ENCODE assay signal across 8 cellular contexts in the genomic region with DNA sequence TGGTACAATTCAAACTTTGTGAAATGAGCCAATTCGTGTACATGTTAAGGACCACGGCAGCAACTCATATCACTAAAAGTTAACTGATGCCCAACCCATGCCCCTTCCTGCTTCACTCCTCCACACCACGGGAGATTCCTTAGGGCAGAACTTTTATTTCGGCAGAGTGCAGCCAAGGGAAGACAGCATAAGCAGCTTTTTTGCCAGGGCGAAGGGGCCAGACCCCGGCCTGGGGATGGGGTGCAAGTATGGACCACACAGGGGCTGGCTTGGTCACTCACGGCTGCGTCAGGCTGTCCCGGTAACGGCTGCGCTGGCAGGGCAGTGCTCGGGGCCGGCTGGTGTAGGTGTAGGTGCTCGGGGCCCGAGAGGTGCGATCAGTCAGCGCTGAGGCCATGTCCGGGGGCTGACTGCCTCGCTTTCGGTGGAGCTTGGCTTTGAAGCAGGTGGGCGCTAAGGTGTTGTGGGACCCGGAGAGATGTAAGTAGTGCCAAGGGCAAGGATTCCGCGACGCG. TPM values are rescaled to one million over a fixed set of nuclear protein-coding genes. Genes with fewer than 3 reads are reported as not detected.
A peak's percentile ranks its signal among the peaks of the same experiment; 100 is the strongest.
DNase-seq lines count a peak whose midpoint lies in the region; ATAC-seq, FAIRE-seq and TF ChIP-seq lines count a peak whose summit lies in the region.

No MANE protein-coding gene starts in this region.

- H3K9me2 ChIP-seq in GM23248 (ENCODE audit: insufficient read depth): no peaks in the 10 kb centered on the region

- H3K79me2 ChIP-seq in GM23248 (ENCODE audit: insufficient read depth): peaks cover 5% of the 10 kb centered on the region

- ATAC-seq in memory B cell (ENCODE audit: low read depth): peak; percentile 37
- ATAC-seq in upper lobe of right lung: peak; percentile 31

- peak overlapping the region; percentile 100 for H3K4me3 Mint-ChIP-seq in memory B cell

- H3K4me3 ChIP-seq in GM12864 (ENCODE audit: low read depth, low read length): peak overlapping the region; percentile 60
- peak overlapping the region; percentile 86 for H3K4me3 ChIP-seq in GM23248
- peak overlapping the region; percentile 63 for H3K4me3 ChIP-seq in MG63
- peak overlapping the region; percentile 98 for H3K4me3 ChIP-seq in bronchial epithelial cell (ENCODE audit: low read depth, low read length)
- peak overlapping the region; percentile 71 for H3K4me3 ChIP-seq in upper lobe of right lung

- no peaks in the 10 kb centered on the region for H3K27me3 Mint-ChIP-seq in memory B cell

- WGBS in GM23248 (ENCODE audit: low coverage in 1 of 2, low lambda C conversion rate in 2 of 2, missing lambda C conversion rate in 2 of 2), 2 experiments: 2 to 3% methylated on average over 24 to 26 of the region's 26 CpGs

- no peak for FAIRE-seq in bronchial epithelial cell (lab: Jason Lieb, UNC)

- H3F3A ChIP-seq in GM23248 (ENCODE audit: insufficient read depth): peaks cover 28% of the 10 kb centered on the region; the same call in 1 of the 2 replicates

- peak overlapping the region; percentile 98 for H3K27ac Mint-ChIP-seq in memory B cell

- H3K9me3 Mint-ChIP-seq in memory B cell: no peaks in the 10 kb centered on the region

- H3K27me3 ChIP-seq in GM23248 (replicated peaks; ENCODE audit: insufficient read depth) (no peaks in the 10 kb centered on the region), MG63 (no peaks in the 10 kb centered on the region), bronchial epithelial cell (ENCODE audit: control insufficient read depth, insufficient read depth, low read length) (no peaks in the 10 kb centered on the region), upper lobe of right lung (no peaks in the 10 kb centered on the region)

- in situ Hi-C loops in GM23248 (cut with MboI): no loop called here

- TF ChIP-seq CTCF in GM12864 (IDR thresholded peaks at IDR 0.05; ENCODE audit: low read depth, low read length, missing control alignments) (no peak), bronchial epithelial cell (IDR thresholded peaks at IDR 0.05; ENCODE audit: insufficient read depth, low read length, severe bottlenecking) (no peak), upper lobe of right lung (IDR thresholded peaks at IDR 0.05) (no peak)

- H2AFZ ChIP-seq in GM23248: peak overlapping the region; percentile 86

- H3K27ac ChIP-seq in GM23248 (peak overlapping the region; percentile 85), upper lobe of right lung (peak overlapping the region; percentile 88)

- no peaks in the 10 kb centered on the region for H4K20me1 ChIP-seq in GM23248 (ENCODE audit: insufficient read depth)

- H3K36me3 Mint-ChIP-seq in memory B cell: peaks cover 6% of the 10 kb centered on the region

- intact Hi-C loops in upper lobe of right lung (cut with DNase I): no loop called here

- H3K9ac ChIP-seq in GM23248: peak overlapping the region; percentile 86

- H3K4me2 ChIP-seq in GM23248 (ENCODE audit: unreplicated experiment): peak overlapping the region; percentile 94

- no peaks in the 10 kb centered on the region for H3K9me3 ChIP-seq in GM23248 (ENCODE audit: low read depth)
- no peaks in the 10 kb centered on the region for H3K9me3 ChIP-seq in MG63
- H3K9me3 ChIP-seq in upper lobe of right lung: no peaks in the 10 kb centered on the region

- peaks cover 18% of the 10 kb centered on the region for H3K4me1 ChIP-seq in GM23248 (ENCODE audit: insufficient read depth)
- H3K4me1 ChIP-seq in upper lobe of right lung: peaks cover 11% of the 10 kb centered on the region

- H3K36me3 ChIP-seq in GM23248 (ENCODE audit: low read depth) (no peaks in the 10 kb centered on the region), MG63 (no peaks in the 10 kb centered on the region; the same call in 1 of the 2 replicates), bronchial epithelial cell (ENCODE audit: control insufficient read depth, insufficient read depth, low read length) (no peaks in the 10 kb centered on the region), upper lobe of right lung (no peaks in the 10 kb centered on the region)

- no peak for DNase-seq in GM12864 (ENCODE audit: low read depth)
- no peak for DNase-seq in GM23248
- DNase-seq in MG63: no peak
- DNase-seq in bronchial epithelial cell (ENCODE audit: low read depth): peak; percentile 21
- no peak for DNase-seq in memory B cell (ENCODE audit: low spot score in 2 of 2)
- DNase-seq in upper lobe of right lung: no peak
- DNase-seq in NCI-H2227 treated with DMSO at 0.1 percent for 48 hours (lab: John Stamatoyannopoulos, UW): no peak
- no peak for DNase-seq in islet precursor cell

- peaks cover 23% of the 10 kb centered on the region for H3K4me1 Mint-ChIP-seq in memory B cell

RNA-seq across cellular contexts. Expression of a gene that starts 0.8 kb away (rescaled TPM):
- total RNA-seq in GM23248 (2014; rRNA removed; shearing (Covaris generic)): 7.2 and 9.4 TPM in 2 replicates
- polyA plus RNA-seq in GM23248 (2016; fragmentation: Nextera tagmentation; extraction: Ambion mirVana): 14.6 and 15.1 TPM in 2 replicates
- 1.5 and 1.7 TPM in 2 replicates for total RNA-seq in MG63 (2014; rRNA removed; shearing (Covaris generic); ENCODE audit: low replicate concordance)
- total RNA-seq in bronchial epithelial cell: 5.5 and 8.6 TPM in 2 replicates
- 17.2 TPM for total RNA-seq in upper lobe of right lung

RNA-seq across cellular contexts. Expression of a gene that starts 45.6 kb away (rescaled TPM):
- not detected in 2 replicates for total RNA-seq in GM23248 (2014; rRNA removed; shearing (Covaris generic))
- not detected in 2 replicates for polyA plus RNA-seq in GM23248 (2016; fragmentation: Nextera tagmentation; extraction: Ambion mirVana)
- not detected in 2 replicates for total RNA-seq in MG63 (2014; rRNA removed; shearing (Covaris generic); ENCODE audit: low replicate concordance)
- under 0.01 TPM in 2 replicates for total RNA-seq in bronchial epithelial cell
- total RNA-seq in upper lobe of right lung: 12.9 TPM

Comparison
In these comparisons a context has a peak if more than half of its experiments do, and no peak if none do; other contexts are left out.
1. RNA of a gene that starts 45.6 kb away (total RNA-seq): 12.9 TPM in upper lobe of right lung (single experiment); not detected in GM23248, not detected in MG63 and under 0.01 TPM in bronchial epithelial cell; every median in the first group is over 10 times any median in the second.
2. Peak in every context shown above with its lines, with median percentiles within 50 percentile points of each other: H3K4me3 ChIP-seq.